In the genomic region with DNA sequence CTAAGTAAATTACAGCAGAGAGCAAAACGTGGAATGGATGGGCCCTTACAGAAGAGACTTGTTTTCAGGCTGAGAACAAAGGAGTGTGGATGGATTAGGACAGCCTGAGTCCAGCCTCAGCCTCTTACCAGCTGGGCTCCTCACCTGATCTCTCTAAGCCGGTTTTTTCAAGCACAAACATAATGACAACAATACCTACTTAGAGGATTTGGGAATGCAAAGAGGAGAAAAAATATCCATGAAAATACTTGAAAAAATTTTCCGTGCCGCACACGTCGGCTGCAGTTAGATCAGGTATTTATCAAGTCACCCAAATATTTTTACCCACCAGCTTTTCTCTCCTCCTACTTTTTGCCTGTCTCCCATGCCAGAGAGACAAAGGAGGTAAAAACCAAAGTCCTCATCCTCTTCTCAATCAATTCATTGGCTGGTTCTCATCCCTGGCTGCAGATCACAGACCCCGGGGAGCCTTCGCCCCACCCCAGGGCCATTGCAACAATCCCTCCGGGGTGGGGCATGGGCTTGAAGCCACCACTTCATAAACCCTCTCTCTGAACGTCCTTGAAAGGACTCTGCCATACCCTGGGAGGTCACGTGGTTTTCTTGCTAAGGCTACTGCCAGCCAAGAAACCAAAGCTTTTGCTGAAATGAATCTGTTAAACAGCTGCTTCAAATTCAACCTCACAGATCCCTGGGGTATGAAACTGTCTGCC, we compare ENCODE assay signal across 8 cellular contexts. TPM values are rescaled to one million over a fixed set of nuclear protein-coding genes. Genes with fewer than 3 reads are reported as not detected.
A peak's percentile ranks its signal among the peaks of the same experiment; 100 is the strongest.
DNase-seq lines count a peak whose midpoint lies in the region; ATAC-seq and TF ChIP-seq lines count a peak whose summit lies in the region.

No MANE protein-coding gene starts in this region.

- intact Hi-C loops in colonic mucosa (cut with DNase I) (no loop called here), tibial artery (cut with DNase I; ENCODE audit: low total_unique reads) (no loop called here)

- H3K36me3 ChIP-seq in colonic mucosa (no peaks in the 10 kb centered on the region), tibial artery (no peaks in the 10 kb centered on the region)

- no peak for ATAC-seq in HG03139 (IDR thresholded peaks at IDR 0.05; ENCODE audit: unreplicated experiment)

- H3K4me3 ChIP-seq in colonic mucosa: no peak overlapping the region
- H3K4me3 ChIP-seq in tibial artery: no peak overlapping the region

- no peak for TF ChIP-seq CTCF in colonic mucosa (IDR thresholded peaks at IDR 0.05)
- TF ChIP-seq CTCF in tibial artery (IDR thresholded peaks at IDR 0.05): no peak

- H3K27me3 ChIP-seq in colonic mucosa (no peaks in the 10 kb centered on the region), tibial artery (no peaks in the 10 kb centered on the region)

- peak; percentile 5 for DNase-seq in COR-L47 (lab: John Stamatoyannopoulos, UW)
- DNase-seq in NCI-H187 (lab: John Stamatoyannopoulos, UW): peak; percentile 94 to 96
- DNase-seq in colonic mucosa: peak; percentile 57
- peak; percentile 96 for DNase-seq in myocyte (ENCODE audit: low read depth)
- DNase-seq in amniotic stem cell (lab: John Stamatoyannopoulos, UW): no peak
- DNase-seq in tibial artery: no peak
- DNase-seq in 8988T: no peak

- H3K9me3 ChIP-seq in colonic mucosa (no peaks in the 10 kb centered on the region), tibial artery (no peaks in the 10 kb centered on the region)

- H3K4me1 ChIP-seq in colonic mucosa (no peaks in the 10 kb centered on the region), tibial artery (peaks cover 0 to 23% (median 8%) of the 10 kb centered on the region in 4 donors)

- H3K27ac ChIP-seq in colonic mucosa (no peak overlapping the region), tibial artery (no peak overlapping the region)

- no peak overlapping the region for H3K9ac ChIP-seq in colonic mucosa (ENCODE audit: low read depth in 2 of 2, low read length in 2 of 2)

RNA-seq across cellular contexts. Expression of a gene that starts 29.7 kb away (rescaled TPM):
- total RNA-seq in colonic mucosa: 100 to 1,000 TPM; 123 to 148 TPM
- 253 and 267 TPM in 2 replicates for total RNA-seq in myocyte
- 132 TPM for polyA plus RNA-seq in myocyte (2012)

Comparison
In these comparisons a context has a peak if more than half of its experiments do, and no peak if none do; other contexts are left out.
1. DNase-seq: peak in COR-L47 (single experiment), NCI-H187 (2 of 2), colonic mucosa (single experiment) and myocyte (single experiment); none in amniotic stem cell (single experiment), tibial artery (0 of 2) and 8988T (single experiment).